8 cellular contexts compared by ENCODE assay signal in genomic region chr1:161905269-161905884, GRCh38.
DNase-seq lines count a peak whose midpoint lies in the region; ATAC-seq and TF ChIP-seq lines count a peak whose summit lies in the region.

No MANE protein-coding gene starts in this region.

- intact Hi-C loops in activated CD4-positive, alpha-beta memory T cell treated with anti-CD3 and anti-CD28 coated beads for 36 hours (cut with micrococcal nuclease) = loop anchor here (2.0 to 10.0 kb wide), 2 partner anchors 113 to 489 kb away; no protein-coding TSS in a partner anchor
- intact Hi-C loops in sigmoid colon (cut with DNase I) = no loop called here

- ATAC-seq in GM19463 (IDR thresholded peaks at IDR 0.05; ENCODE audit: unreplicated experiment) = no peak
- no peak for ATAC-seq in HG03139 (IDR thresholded peaks at IDR 0.05; ENCODE audit: unreplicated experiment)

- no peaks in the 10 kb centered on the region for H3K9me3 Mint-ChIP-seq in activated CD4-positive, alpha-beta memory T cell treated with anti-CD3 and anti-CD28 coated beads for 36 hours
- H3K9me3 Mint-ChIP-seq in activated CD4-positive, alpha-beta memory T cell treated with anti-CD3 and anti-CD28 coated beads, Interleukin-2, amount 10 ng/mL, durations not matched to agents 7 days and 5 days = no peaks in the 10 kb centered on the region

- WGBS in sigmoid colon, 2 donors = 99% methylated on average over 3 of the region's 3 CpGs

- CTCF ChIA-PET in activated CD4-positive, alpha-beta memory T cell treated with anti-CD3 and anti-CD28 coated beads for 36 hours (lab: Charles Lee) = interaction anchor here (0.7 to 3.0 kb wide), 7 partner anchors 9 to 132 kb away, joined by 3 to 17 read pairs (median 4); no protein-coding TSS in a partner anchor
- CTCF ChIA-PET in activated CD4-positive, alpha-beta memory T cell treated with anti-CD3 and anti-CD28 coated beads, Interleukin-2, amount 10 ng/mL, durations not matched to agents 7 days and 5 days (lab: Charles Lee) = interaction anchor here (0.8 to 3.3 kb wide), 10 partner anchors 8 to 132 kb away, joined by 3 to 20 read pairs (median 3); no protein-coding TSS in a partner anchor

- H3K4me1 ChIP-seq in sigmoid colon = peaks cover 0 to 19% (median 9%) of the 10 kb centered on the region in 4 donors

- no peaks in the 10 kb centered on the region for H3K36me3 ChIP-seq in sigmoid colon

- no peaks in the 10 kb centered on the region for H3K36me3 Mint-ChIP-seq in activated CD4-positive, alpha-beta memory T cell treated with anti-CD3 and anti-CD28 coated beads for 36 hours
- no peaks in the 10 kb centered on the region for H3K36me3 Mint-ChIP-seq in activated CD4-positive, alpha-beta memory T cell treated with anti-CD3 and anti-CD28 coated beads, Interleukin-2, amount 10 ng/mL, durations not matched to agents 7 days and 5 days (ENCODE audit: low read depth)

- H3K4me3 Mint-ChIP-seq in activated CD4-positive, alpha-beta memory T cell treated with anti-CD3 and anti-CD28 coated beads for 36 hours = no peak overlapping the region
- no peak overlapping the region for H3K4me3 Mint-ChIP-seq in activated CD4-positive, alpha-beta memory T cell treated with anti-CD3 and anti-CD28 coated beads, Interleukin-2, amount 10 ng/mL, durations not matched to agents 7 days and 5 days

- no peaks in the 10 kb centered on the region for H3K27me3 Mint-ChIP-seq in activated CD4-positive, alpha-beta memory T cell treated with anti-CD3 and anti-CD28 coated beads for 36 hours
- H3K27me3 Mint-ChIP-seq in activated CD4-positive, alpha-beta memory T cell treated with anti-CD3 and anti-CD28 coated beads, Interleukin-2, amount 10 ng/mL, durations not matched to agents 7 days and 5 days = no peaks in the 10 kb centered on the region

- no peak overlapping the region for H3K27ac Mint-ChIP-seq in activated CD4-positive, alpha-beta memory T cell treated with anti-CD3 and anti-CD28 coated beads for 36 hours
- no peak overlapping the region for H3K27ac Mint-ChIP-seq in activated CD4-positive, alpha-beta memory T cell treated with anti-CD3 and anti-CD28 coated beads, Interleukin-2, amount 10 ng/mL, durations not matched to agents 7 days and 5 days

- no peaks in the 10 kb centered on the region for H3K9me3 ChIP-seq in sigmoid colon

- peak; percentile 45 for DNase-seq in activated CD4-positive, alpha-beta memory T cell treated with anti-CD3 and anti-CD28 coated beads for 36 hours
- DNase-seq in activated CD4-positive, alpha-beta memory T cell treated with anti-CD3 and anti-CD28 coated beads, Interleukin-2, amount 10 ng/mL, durations not matched to agents 7 days and 5 days = no peak
- DNase-seq in LoVo (ENCODE audit: low spot score) (peak; percentile 25), amniotic epithelial cell (ENCODE audit: low read depth) (peak; percentile 43), lung microvascular endothelial cell (ENCODE audit: low read depth in 2 of 2) (peak; percentile 17 to 42), sigmoid colon (no peak)

- POLR2A ChIA-PET in activated CD4-positive, alpha-beta memory T cell treated with anti-CD3 and anti-CD28 coated beads for 36 hours (lab: Charles Lee) = no interaction called here
- POLR2A ChIA-PET in activated CD4-positive, alpha-beta memory T cell treated with anti-CD3 and anti-CD28 coated beads, Interleukin-2, amount 10 ng/mL, durations not matched to agents 7 days and 5 days (lab: Charles Lee) = interaction anchor here (1.2 kb wide), 1 partner anchor 14 kb away, joined by 3 read pairs; no protein-coding TSS in a partner anchor

- no peak overlapping the region for H3K4me3 ChIP-seq in sigmoid colon

- H3K27me3 ChIP-seq in sigmoid colon = no peaks in the 10 kb centered on the region

- TF ChIP-seq POLR2A in sigmoid colon (IDR thresholded peaks at IDR 0.05) = no peak

- peaks cover 19% of the 10 kb centered on the region for H3K4me1 Mint-ChIP-seq in activated CD4-positive, alpha-beta memory T cell treated with anti-CD3 and anti-CD28 coated beads for 36 hours (ENCODE audit: low read depth)
- H3K4me1 Mint-ChIP-seq in activated CD4-positive, alpha-beta memory T cell treated with anti-CD3 and anti-CD28 coated beads, Interleukin-2, amount 10 ng/mL, durations not matched to agents 7 days and 5 days = no peaks in the 10 kb centered on the region

- no peak for TF ChIP-seq EP300 in sigmoid colon (IDR thresholded peaks at IDR 0.05)

- peak in 1 of 4 experiments; percentile 21 for TF ChIP-seq CTCF in sigmoid colon (IDR thresholded peaks at IDR 0.05)

- no peak overlapping the region for H3K27ac ChIP-seq in sigmoid colon

Comparison
In these comparisons a context has a peak if more than half of its experiments do, and no peak if none do; other contexts are left out.
1. DNase-seq: peak in activated CD4-positive, alpha-beta memory T cell treated with anti-CD3 and anti-CD28 coated beads for 36 hours (single experiment), LoVo (single experiment), amniotic epithelial cell (single experiment) and lung microvascular endothelial cell (2 of 2); none in activated CD4-positive, alpha-beta memory T cell treated with anti-CD3 and anti-CD28 coated beads, Interleukin-2, amount 10 ng/mL, durations not matched to agents 7 days and 5 days (single experiment) and sigmoid colon (single experiment).